1 cellular context compared by ENCODE assay signal in the genomic region with DNA sequence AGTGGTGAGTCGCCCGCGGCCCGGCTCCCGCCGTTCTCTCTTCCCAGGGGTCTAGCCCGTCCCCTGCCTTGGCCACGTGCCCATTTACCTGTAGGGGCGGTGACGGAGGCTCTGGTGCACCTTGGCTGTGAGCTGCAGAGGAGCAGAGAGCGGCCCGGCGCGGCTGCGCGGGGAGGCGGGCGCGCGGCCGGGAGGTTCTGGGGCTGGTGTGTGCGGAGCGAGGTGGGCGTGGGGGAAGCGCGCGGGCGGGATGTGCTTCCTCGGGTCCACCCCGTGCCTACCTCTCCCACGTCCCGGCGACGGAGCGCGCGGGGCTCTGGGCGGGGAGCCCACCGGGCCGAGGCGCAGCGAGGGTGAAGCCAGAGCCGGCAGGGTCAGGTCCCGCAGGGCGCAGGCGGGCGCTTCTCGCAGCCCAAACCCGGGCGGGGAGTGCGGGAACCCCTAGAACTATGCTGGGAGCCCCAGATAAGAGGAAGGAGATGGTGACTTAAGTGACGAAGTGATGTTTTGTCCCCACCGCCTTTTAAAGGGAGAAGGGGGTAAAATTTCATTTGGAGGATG.
TF ChIP-seq lines count a peak whose summit lies in the region.

No MANE protein-coding gene starts in this region.

TF ChIP-seq in GM23338, 12 proteins besides CTCF, POLR2A, EP300 and RAD21 (continued from another document):
- TF ChIP-seq, protein P1, sequence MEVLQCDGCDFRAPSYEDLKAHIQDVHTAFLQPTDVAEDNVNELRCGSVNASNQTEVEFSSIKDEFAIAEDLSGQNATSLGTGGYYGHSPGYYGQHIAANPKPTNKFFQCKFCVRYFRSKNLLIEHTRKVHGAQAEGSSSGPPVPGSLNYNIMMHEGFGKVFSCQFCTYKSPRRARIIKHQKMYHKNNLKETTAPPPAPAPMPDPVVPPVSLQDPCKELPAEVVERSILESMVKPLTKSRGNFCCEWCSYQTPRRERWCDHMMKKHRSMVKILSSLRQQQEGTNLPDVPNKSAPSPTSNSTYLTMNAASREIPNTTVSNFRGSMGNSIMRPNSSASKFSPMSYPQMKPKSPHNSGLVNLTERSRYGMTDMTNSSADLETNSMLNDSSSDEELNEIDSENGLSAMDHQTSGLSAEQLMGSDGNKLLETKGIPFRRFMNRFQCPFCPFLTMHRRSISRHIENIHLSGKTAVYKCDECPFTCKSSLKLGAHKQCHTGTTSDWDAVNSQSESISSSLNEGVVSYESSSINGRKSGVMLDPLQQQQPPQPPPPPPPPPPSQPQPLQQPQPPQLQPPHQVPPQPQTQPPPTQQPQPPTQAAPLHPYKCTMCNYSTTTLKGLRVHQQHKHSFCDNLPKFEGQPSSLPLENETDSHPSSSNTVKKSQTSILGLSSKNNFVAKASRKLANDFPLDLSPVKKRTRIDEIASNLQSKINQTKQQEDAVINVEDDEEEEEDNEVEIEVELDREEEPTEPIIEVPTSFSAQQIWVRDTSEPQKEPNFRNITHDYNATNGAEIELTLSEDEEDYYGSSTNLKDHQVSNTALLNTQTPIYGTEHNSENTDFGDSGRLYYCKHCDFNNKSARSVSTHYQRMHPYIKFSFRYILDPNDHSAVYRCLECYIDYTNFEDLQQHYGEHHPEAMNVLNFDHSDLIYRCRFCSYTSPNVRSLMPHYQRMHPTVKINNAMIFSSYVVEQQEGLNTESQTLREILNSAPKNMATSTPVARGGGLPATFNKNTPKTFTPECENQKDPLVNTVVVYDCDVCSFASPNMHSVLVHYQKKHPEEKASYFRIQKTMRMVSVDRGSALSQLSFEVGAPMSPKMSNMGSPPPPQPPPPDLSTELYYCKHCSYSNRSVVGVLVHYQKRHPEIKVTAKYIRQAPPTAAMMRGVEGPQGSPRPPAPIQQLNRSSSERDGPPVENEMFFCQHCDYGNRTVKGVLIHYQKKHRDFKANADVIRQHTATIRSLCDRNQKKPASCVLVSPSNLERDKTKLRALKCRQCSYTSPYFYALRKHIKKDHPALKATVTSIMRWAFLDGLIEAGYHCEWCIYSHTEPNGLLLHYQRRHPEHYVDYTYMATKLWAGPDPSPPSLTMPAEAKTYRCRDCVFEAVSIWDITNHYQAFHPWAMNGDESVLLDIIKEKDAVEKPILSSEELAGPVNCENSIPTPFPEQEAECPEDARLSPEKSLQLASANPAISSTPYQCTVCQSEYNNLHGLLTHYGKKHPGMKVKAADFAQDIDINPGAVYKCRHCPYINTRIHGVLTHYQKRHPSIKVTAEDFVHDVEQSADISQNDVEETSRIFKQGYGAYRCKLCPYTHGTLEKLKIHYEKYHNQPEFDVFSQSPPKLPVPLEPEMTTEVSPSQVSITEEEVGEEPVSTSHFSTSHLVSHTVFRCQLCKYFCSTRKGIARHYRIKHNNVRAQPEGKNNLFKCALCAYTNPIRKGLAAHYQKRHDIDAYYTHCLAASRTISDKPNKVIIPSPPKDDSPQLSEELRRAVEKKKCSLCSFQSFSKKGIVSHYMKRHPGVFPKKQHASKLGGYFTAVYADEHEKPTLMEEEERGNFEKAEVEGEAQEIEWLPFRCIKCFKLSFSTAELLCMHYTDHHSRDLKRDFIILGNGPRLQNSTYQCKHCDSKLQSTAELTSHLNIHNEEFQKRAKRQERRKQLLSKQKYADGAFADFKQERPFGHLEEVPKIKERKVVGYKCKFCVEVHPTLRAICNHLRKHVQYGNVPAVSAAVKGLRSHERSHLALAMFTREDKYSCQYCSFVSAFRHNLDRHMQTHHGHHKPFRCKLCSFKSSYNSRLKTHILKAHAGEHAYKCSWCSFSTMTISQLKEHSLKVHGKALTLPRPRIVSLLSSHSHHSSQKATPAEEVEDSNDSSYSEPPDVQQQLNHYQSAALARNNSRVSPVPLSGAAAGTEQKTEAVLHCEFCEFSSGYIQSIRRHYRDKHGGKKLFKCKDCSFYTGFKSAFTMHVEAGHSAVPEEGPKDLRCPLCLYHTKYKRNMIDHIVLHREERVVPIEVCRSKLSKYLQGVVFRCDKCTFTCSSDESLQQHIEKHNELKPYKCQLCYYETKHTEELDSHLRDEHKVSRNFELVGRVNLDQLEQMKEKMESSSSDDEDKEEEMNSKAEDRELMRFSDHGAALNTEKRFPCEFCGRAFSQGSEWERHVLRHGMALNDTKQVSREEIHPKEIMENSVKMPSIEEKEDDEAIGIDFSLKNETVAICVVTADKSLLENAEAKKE (CRISPR knock-in tag; IDR thresholded peaks at IDR 0.05): no peak
- TF ChIP-seq JUNB (IDR thresholded peaks at IDR 0.05; ENCODE audit: unreplicated experiment) (no peak), ZNF114 (CRISPR knock-in tag; IDR thresholded peaks at IDR 0.05) (no peak), CREB1 (CRISPR knock-in tag; IDR thresholded peaks at IDR 0.05; ENCODE audit: low read depth) (peak; percentile 15; the same call in 1 of the 2 replicates), POLR2AphosphoS5 (IDR thresholded peaks at IDR 0.05; ENCODE audit: low read depth) (peak; percentile 82)
- TF ChIP-seq, protein P2, sequence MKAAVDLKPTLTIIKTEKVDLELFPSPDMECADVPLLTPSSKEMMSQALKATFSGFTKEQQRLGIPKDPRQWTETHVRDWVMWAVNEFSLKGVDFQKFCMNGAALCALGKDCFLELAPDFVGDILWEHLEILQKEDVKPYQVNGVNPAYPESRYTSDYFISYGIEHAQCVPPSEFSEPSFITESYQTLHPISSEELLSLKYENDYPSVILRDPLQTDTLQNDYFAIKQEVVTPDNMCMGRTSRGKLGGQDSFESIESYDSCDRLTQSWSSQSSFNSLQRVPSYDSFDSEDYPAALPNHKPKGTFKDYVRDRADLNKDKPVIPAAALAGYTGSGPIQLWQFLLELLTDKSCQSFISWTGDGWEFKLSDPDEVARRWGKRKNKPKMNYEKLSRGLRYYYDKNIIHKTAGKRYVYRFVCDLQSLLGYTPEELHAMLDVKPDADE (IDR thresholded peaks at IDR 0.05): no peak
